In genomic region chr14:49992448-49992847, GRCh38 we compare ENCODE assay signal across 11 cellular contexts.
DNase-seq lines count a peak whose midpoint lies in the region; ATAC-seq, FAIRE-seq and TF ChIP-seq lines count a peak whose summit lies in the region.
"Had no signal": no experiment of that assay in that cellular context is flagged by ENCODE, and none has a peak within 500 bp of the region (broad histone marks: within the 10 kb centered on the region; RNA-seq: fewer than 3 reads in every experiment).

No MANE protein-coding gene starts in this region.

- FAIRE-seq in HepG2 (lab: Jason Lieb, UNC) = no peak

- CTCF ChIA-PET in activated CD4-positive, alpha-beta T cell treated with anti-CD3 and anti-CD28 coated beads for 36 hours (lab: Charles Lee) = interaction anchor here (1.0 to 1.6 kb wide), 7 partner anchors 20 to 129 kb away, joined by 3 to 10 read pairs (median 4); no protein-coding TSS in a partner anchor
- CTCF ChIA-PET in T-cell (lab: Charles Lee) = no interaction called here
- CTCF ChIA-PET in HepG2 (lab: Yijun Ruan, JAX; ENCODE audit: low intra/inter-chr PET ratio, low total read pairs) = no interaction called here

- H3K4me3 ChIP-seq in HepG2 (replicated peaks in 1 of 3; ENCODE audit: insufficient read depth in 1 of 3, low read depth in 2 of 3, low read length in 3 of 3) = no peak overlapping the region
- no peak overlapping the region for H3K4me3 ChIP-seq in uterus

- in situ Hi-C loops in HepG2 (cut with HindIII; ENCODE audit: extremely low pct_ligation_motif_present, low pct_unique_long_range_greater_than_20kb) = no loop called here

- H3K27ac ChIP-seq in HepG2 (ENCODE audit: extremely low read length, insufficient read depth, low read length) (no peak overlapping the region), uterus (no peak overlapping the region)
- H3K27ac ChIP-seq: epithelial cell of prostate had no signal

- H3K36me3 Mint-ChIP-seq in activated CD4-positive, alpha-beta T cell treated with anti-CD3 and anti-CD28 coated beads for 36 hours (ENCODE audit: low read depth) = peaks cover 10% of the 10 kb centered on the region
- peaks cover 5% of the 10 kb centered on the region for H3K36me3 Mint-ChIP-seq in T-cell

- H3K9ac ChIP-seq in HepG2 (ENCODE audit: insufficient read depth, low read depth, low read length) = no peak overlapping the region

- H4K20me1 ChIP-seq in HepG2 (ENCODE audit: insufficient read depth, low read length) = no peaks in the 10 kb centered on the region

- H3K27me3 Mint-ChIP-seq in activated CD4-positive, alpha-beta T cell treated with anti-CD3 and anti-CD28 coated beads for 36 hours = no peaks in the 10 kb centered on the region
- H3K27me3 Mint-ChIP-seq in T-cell = no peaks in the 10 kb centered on the region

- TF ChIP-seq RAD21 in HepG2 (CRISPR knock-in tag; IDR thresholded peaks at IDR 0.05) = no peak

- no peak for DNase-seq in activated CD4-positive, alpha-beta T cell treated with anti-CD3 and anti-CD28 coated beads for 36 hours
- no peak for DNase-seq in activated CD4-positive, alpha-beta T cell treated with anti-CD3 and anti-CD28 coated beads for 1 hour
- DNase-seq in T-cell (no peak), HepG2 (ENCODE audit: low spot score) (no peak), dedifferentiated amniotic fluid mesenchymal stem cell (ENCODE audit: extremely low spot score) (no peak), uterus (no peak)
- DNase-seq in stimulated activated naive CD8-positive, alpha-beta T cell treated with anti-CD3 and anti-CD28 coated beads, Interleukin-15, Interleukin-2, amounts not matched to agents 100 U/mL and 50 U/mL, for 24 hours = no peak
- DNase-seq: KG1, NCI-H1436 treated with DMSO at 0.1 percent for 48 hours had no signal

- POLR2A ChIA-PET in activated CD4-positive, alpha-beta T cell treated with anti-CD3 and anti-CD28 coated beads for 36 hours (lab: Charles Lee) = interaction anchor here (0.6 to 1.3 kb wide), 4 partner anchors 9 to 130 kb away, joined by 3 to 5 read pairs (median 4); no protein-coding TSS in a partner anchor
- POLR2A ChIA-PET in T-cell (lab: Charles Lee) (no interaction called here), HepG2 (lab: Yijun Ruan, JAX) (interaction anchor here (0.9 to 1.9 kb wide), 6 partner anchors 9 to 130 kb away, joined by 3 to 12 read pairs (median 6); no protein-coding TSS in a partner anchor)

- H3K27me3 ChIP-seq in HepG2 (ENCODE audit: control insufficient read depth in 1 of 2, insufficient read depth in 2 of 2, low read length in 2 of 2) = no peaks in the 10 kb centered on the region
- H3K27me3 ChIP-seq in uterus = no peaks in the 10 kb centered on the region

- H2AFZ ChIP-seq in HepG2 (ENCODE audit: low read length) = no peak overlapping the region

- H3K27ac Mint-ChIP-seq in activated CD4-positive, alpha-beta T cell treated with anti-CD3 and anti-CD28 coated beads for 36 hours = peak overlapping the region; percentile 83
- peak overlapping the region; percentile 6 to 52 for H3K27ac Mint-ChIP-seq in T-cell

- H3K36me3 ChIP-seq in HepG2 (replicated peaks in 1 of 2; ENCODE audit: control insufficient read depth in 1 of 2, insufficient read depth in 2 of 2, low read length in 2 of 2) (no peaks in the 10 kb centered on the region), uterus (no peaks in the 10 kb centered on the region)

- peak overlapping the region; percentile 46 for H3K4me3 Mint-ChIP-seq in activated CD4-positive, alpha-beta T cell treated with anti-CD3 and anti-CD28 coated beads for 36 hours
- no peak overlapping the region for H3K4me3 Mint-ChIP-seq in T-cell

- intact Hi-C loops in activated CD4-positive, alpha-beta T cell treated with anti-CD3 and anti-CD28 coated beads for 36 hours (cut with DNase I, micrococcal nuclease) = no loop called here
- intact Hi-C loops in HepG2 (cut with micrococcal nuclease; ENCODE audit: unreplicated experiment) = no loop called here
- intact Hi-C loops in uterus (cut with DNase I; ENCODE audit: low total_unique reads) = no loop called here

- peaks cover 39% of the 10 kb centered on the region for H3K4me1 Mint-ChIP-seq in activated CD4-positive, alpha-beta T cell treated with anti-CD3 and anti-CD28 coated beads for 36 hours
- peaks cover 7 to 38% (median 11%) of the 10 kb centered on the region in 3 donors for H3K4me1 Mint-ChIP-seq in T-cell

- ATAC-seq in activated CD4-positive, alpha-beta T cell treated with anti-CD3 and anti-CD28 coated beads for 36 hours = no peak
- no peak for ATAC-seq in T-cell (replicated peaks in 1 of 4)
- ATAC-seq in HepG2 = no peak
- ATAC-seq in stimulated activated naive CD8-positive, alpha-beta T cell treated with anti-CD3 and anti-CD28 coated beads, Interleukin-15, Interleukin-2, amounts not matched to agents 100 U/mL and 50 U/mL, for 24 hours = peak; percentile 22
- no peak for ATAC-seq in GM18870 (IDR thresholded peaks at IDR 0.05; ENCODE audit: unreplicated experiment)

- no peaks in the 10 kb centered on the region for H3K79me2 ChIP-seq in HepG2 (ENCODE audit: insufficient read depth, low read length)

- no peak overlapping the region for H3K4me2 ChIP-seq in HepG2 (ENCODE audit: low read depth, low read length)

- H3K9me3 Mint-ChIP-seq in activated CD4-positive, alpha-beta T cell treated with anti-CD3 and anti-CD28 coated beads for 36 hours (ENCODE audit: low read depth) = no peaks in the 10 kb centered on the region
- H3K9me3 Mint-ChIP-seq in T-cell = no peaks in the 10 kb centered on the region

- H3K9me3 ChIP-seq in HepG2 (ENCODE audit: low read length) = no peaks in the 10 kb centered on the region
- no peaks in the 10 kb centered on the region for H3K9me3 ChIP-seq in uterus

- no peak for TF ChIP-seq EP300 in HepG2 (IDR thresholded peaks at IDR 0.05; ENCODE audit: low read depth in 2 of 2, low read length in 2 of 2)
- TF ChIP-seq EP300 in HepG2 (CRISPR knock-in tag; IDR thresholded peaks at IDR 0.05; ENCODE audit: borderline replicate concordance) = no peak

- no peak for TF ChIP-seq POLR2A in HepG2 (IDR thresholded peaks at IDR 0.05; ENCODE audit: insufficient read depth in 1 of 2, low read depth in 2 of 2, low read length in 2 of 2)
- TF ChIP-seq POLR2A in uterus (IDR thresholded peaks at IDR 0.05) = no peak

- TF ChIP-seq CTCF in HepG2 (CRISPR knock-in tag; IDR thresholded peaks at IDR 0.05) (no peak), uterus (IDR thresholded peaks at IDR 0.05) (no peak)

- 49% methylated on average over 4 of the region's 4 CpGs for WGBS in HepG2 (ENCODE audit: low lambda C conversion rate)

- peaks cover 83% of the 10 kb centered on the region for H3K4me1 ChIP-seq in HepG2 (ENCODE audit: insufficient read depth, low read length)
- H3K4me1 ChIP-seq in uterus = no peaks in the 10 kb centered on the region

- no TSS peak for BruUV-seq in HepG2 (replicated peaks; lab: Mats Ljungman, UMichigan)

TF ChIP-seq in HepG2, 621 proteins besides CTCF, POLR2A, EP300 and RAD21:
- TF ChIP-seq, protein P1, sequence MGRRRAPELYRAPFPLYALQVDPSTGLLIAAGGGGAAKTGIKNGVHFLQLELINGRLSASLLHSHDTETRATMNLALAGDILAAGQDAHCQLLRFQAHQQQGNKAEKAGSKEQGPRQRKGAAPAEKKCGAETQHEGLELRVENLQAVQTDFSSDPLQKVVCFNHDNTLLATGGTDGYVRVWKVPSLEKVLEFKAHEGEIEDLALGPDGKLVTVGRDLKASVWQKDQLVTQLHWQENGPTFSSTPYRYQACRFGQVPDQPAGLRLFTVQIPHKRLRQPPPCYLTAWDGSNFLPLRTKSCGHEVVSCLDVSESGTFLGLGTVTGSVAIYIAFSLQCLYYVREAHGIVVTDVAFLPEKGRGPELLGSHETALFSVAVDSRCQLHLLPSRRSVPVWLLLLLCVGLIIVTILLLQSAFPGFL (CRISPR knock-in tag; IDR thresholded peaks at IDR 0.05) = no peak
- TF ChIP-seq ARID2 (CRISPR knock-in tag; IDR thresholded peaks at IDR 0.05; ENCODE audit: borderline replicate concordance) (no peak), NONO (IDR thresholded peaks at IDR 0.05) (no peak), NONO (CRISPR knock-in tag; conservative IDR thresholded peaks at IDR 0.05) (0 out of 2 replicates have a peak, but pooled peaks have one; percentile 11), HNRNPK (IDR thresholded peaks at IDR 0.05; ENCODE audit: low read depth, low read length, poor library complexity, severe bottlenecking) (no peak), IKZF1 (IDR thresholded peaks at IDR 0.05) (no peak), THAP11 (CRISPR knock-in tag; IDR thresholded peaks at IDR 0.05) (no peak), NR3C1 (CRISPR knock-in tag; IDR thresholded peaks at IDR 0.05) (no peak), ZEB1 (IDR thresholded peaks at IDR 0.05; ENCODE audit: insufficient replicate concordance, low read depth) (no peak)

Comparison
In these comparisons a context has a peak if more than half of its experiments do, and no peak if none do; other contexts are left out.
1. POLR2A ChIA-PET loops: an anchor here in activated CD4-positive, alpha-beta T cell treated with anti-CD3 and anti-CD28 coated beads for 36 hours (0.6 to 1.3 kb wide) and HepG2 (0.9 to 1.9 kb wide); none called in T-cell.